ENCODE assay signal across 8 cellular contexts in genomic region chr7:128904381-128905197, GRCh38. TPM values are rescaled to one million over a fixed set of nuclear protein-coding genes. Genes with fewer than 3 reads are reported as not detected.
DNase-seq lines count a peak whose midpoint lies in the region; FAIRE-seq and TF ChIP-seq lines count a peak whose summit lies in the region.

No MANE protein-coding gene starts in this region.

- H3K56ac ChIP-seq in H1 (replicated peaks; ENCODE audit: insufficient read length, low read depth, low read length) = no peak overlapping the region

- no peak overlapping the region for H3K4ac ChIP-seq in H1 (replicated peaks; ENCODE audit: insufficient read length, low read depth, low read length)

- peaks cover 0 to 12% (median 10%) of the 10 kb centered on the region in 4 experiments; a peak in 5 of 7 replicates for H3K27me3 ChIP-seq in H1 (replicated peaks in 1 of 4; ENCODE audit: control insufficient read depth in 3 of 4, extremely low read depth in 1 of 4, insufficient read depth in 3 of 4, low read length in 3 of 4)

- peaks cover 6% of the 10 kb centered on the region for H3K4me1 Mint-ChIP-seq in mesothelial cell of epicardium

- no peak overlapping the region for H3K27ac Mint-ChIP-seq in mesothelial cell of epicardium

- no peak overlapping the region for H3K4me2 ChIP-seq in H1 (ENCODE audit: insufficient read depth in 1 of 2, low read depth in 2 of 2, low read length in 2 of 2)

- H4K8ac ChIP-seq in H1 (ENCODE audit: extremely low read depth, insufficient read depth, low read length) = peak overlapping the region; percentile 68; the same call in 1 of the 2 replicates

- H3K79me2 ChIP-seq in H1 (ENCODE audit: control insufficient read depth in 1 of 2, insufficient read depth in 2 of 2, low read length in 2 of 2) = no peaks in the 10 kb centered on the region

- peaks cover 2 to 9% (median 5%) of the 10 kb centered on the region in 4 experiments; a peak in 5 of 7 replicates for H3K4me1 ChIP-seq in H1 (replicated peaks in 1 of 4; ENCODE audit: control insufficient read depth in 3 of 4, insufficient read depth in 4 of 4, low read length in 3 of 4)

- H2BK12ac ChIP-seq in H1 (ENCODE audit: low read depth, low read length) = peak overlapping the region; percentile 29; the same call in 1 of the 2 replicates

- TF ChIP-seq EP300 in H1 (IDR thresholded peaks at IDR 0.05; ENCODE audit: borderline replicate concordance in 1 of 2, low read depth in 2 of 2, low read length in 2 of 2) = no peak

- H3K79me1 ChIP-seq in H1 (ENCODE audit: low read depth, low read length) = no peaks in the 10 kb centered on the region

- CTCF ChIA-PET in H1 (lab: Charles Lee; ENCODE audit: partially characterized antibody) = interaction anchor here (0.7 to 2.7 kb wide), 19 partner anchors 9 to 309 kb away, joined by 3 to 20 read pairs (median 3); no protein-coding TSS in a partner anchor

- 0 out of 2 replicates have a peak overlapping the region, but pooled peaks have one; percentile 11 for H3K4me3 ChIP-seq in Jurkat, Clone E6-1 (ENCODE audit: low read length)
- no peak overlapping the region for H3K4me3 ChIP-seq in H1 (ENCODE audit: extremely low read depth in 1 of 4, insufficient read depth in 2 of 4, low read depth in 3 of 4, low read length in 4 of 4)

- peaks cover 2% of the 10 kb centered on the region; the same call in 1 of the 2 replicates for H3K23me2 ChIP-seq in H1 (ENCODE audit: low read depth, low read length)

- H3K9me3 ChIP-seq in H1 (ENCODE audit: insufficient read depth in 2 of 2, low read depth in 1 of 2, low read length in 1 of 2) = peaks cover 3% of the 10 kb centered on the region in 2 experiments; a peak in 2 of 4 replicates

- no peak overlapping the region for H3K9ac ChIP-seq in H1 (replicated peaks in 1 of 4; ENCODE audit: extremely low read depth in 1 of 4, low read depth in 3 of 4, low read length in 3 of 4)

- peaks cover 17% of the 10 kb centered on the region for H3K36me3 Mint-ChIP-seq in mesothelial cell of epicardium

- H2BK15ac ChIP-seq in H1 (ENCODE audit: low read length) = no peak overlapping the region

- H2BK5ac ChIP-seq in H1 (ENCODE audit: low read depth, low read length) = no peak overlapping the region

- H3K27ac ChIP-seq in H1 (ENCODE audit: low read depth, low read length) = no peak overlapping the region

- no peak overlapping the region for H3K23ac ChIP-seq in H1 (ENCODE audit: insufficient read length)

- peaks cover 25% of the 10 kb centered on the region for H3K27me3 Mint-ChIP-seq in mesothelial cell of epicardium (ENCODE audit: low read depth)

- DNase-seq in AG08396 (ENCODE audit: low spot score) (peak; percentile 78), GF-D8 (lab: John Stamatoyannopoulos, UW) (peak; percentile 4), RPMI8226 (peak; percentile 81), H1 (ENCODE audit: low read depth in 1 of 2, low spot score in 2 of 2) (peak in 1 of 2 experiments; percentile 54), mesothelial cell of epicardium (ENCODE audit: low spot score in 2 of 2, unreplicated experiment in 2 of 2) (no peak), COLO668 (lab: John Stamatoyannopoulos, UW; ENCODE audit: unreplicated experiment) (no peak), C1 segment of cervical spinal cord (lab: John Stamatoyannopoulos, UW) (no peak)
- DNase-seq in Jurkat, Clone E6-1 (ENCODE audit: low read depth, low spot score) = peak; percentile 77

- POLR2A ChIA-PET in H1 (lab: Charles Lee; ENCODE audit: partially characterized antibody) = interaction anchor here (1.5 kb wide), 1 partner anchor 41 kb away, joined by 3 read pairs; no protein-coding TSS in a partner anchor

- TF ChIP-seq CTCF in H1 (IDR thresholded peaks at IDR 0.05; ENCODE audit: control extremely low read depth in 1 of 3, insufficient read depth in 1 of 3, low read depth in 1 of 3, low read length in 3 of 3) = peak in 2 of 3 experiments; percentile 65; a peak in 3 of 4 replicates
- TF ChIP-seq CTCF in mesothelial cell of epicardium (IDR thresholded peaks at IDR 0.05; ENCODE audit: unreplicated experiment) = peak; percentile 57

- H2BK120ac ChIP-seq in H1 (replicated peaks; ENCODE audit: low read depth, low read length) = no peak overlapping the region

- no peak overlapping the region for H2AK5ac ChIP-seq in H1 (ENCODE audit: low read depth, low read length)

- H3K14ac ChIP-seq in H1 (ENCODE audit: insufficient read length) = no peak overlapping the region

- FAIRE-seq in H1 (lab: Jason Lieb, UNC) = no peak

- peak overlapping the region; percentile 67 for H4K91ac ChIP-seq in H1 (replicated peaks; ENCODE audit: insufficient read length, low read length)

- peak overlapping the region; percentile 6; the same call in 1 of the 2 replicates for H2AFZ ChIP-seq in H1 (ENCODE audit: low read length)

- no peak overlapping the region for H4K5ac ChIP-seq in H1 (ENCODE audit: insufficient read length, low read depth, low read length)

- no peak overlapping the region for H3K18ac ChIP-seq in H1 (ENCODE audit: extremely low read depth, low read length)

- peaks cover 7% of the 10 kb centered on the region for H3K9me3 Mint-ChIP-seq in mesothelial cell of epicardium

- no peak overlapping the region for H3K4me3 Mint-ChIP-seq in mesothelial cell of epicardium

- H4K20me1 ChIP-seq in H1 (replicated peaks in 1 of 2; ENCODE audit: control insufficient read depth in 1 of 2, insufficient read depth in 2 of 2, low read length in 2 of 2) = no peaks in the 10 kb centered on the region

- TF ChIP-seq RAD21 in H1 (IDR thresholded peaks at IDR 0.05 in 1 of 2, conservative IDR thresholded peaks at IDR 0.05 in 1 of 2; ENCODE audit: low read depth in 2 of 2, low read length in 2 of 2) = peak; percentile 71

- no peak for TF ChIP-seq POLR2A in H1 (IDR thresholded peaks at IDR 0.05; ENCODE audit: control extremely low read depth in 1 of 2, low read depth in 2 of 2, low read length in 2 of 2)

- H3K36me3 ChIP-seq in H1 (ENCODE audit: control insufficient read depth in 2 of 4, insufficient read depth in 4 of 4, low read length in 3 of 4) = no peaks in the 10 kb centered on the region

- 40% methylated on average over 8 of the region's 8 CpGs; no CpG with 5 or more reads in 1 of the 2 experiments for WGBS in H1 (ENCODE audit: extremely low coverage in 1 of 2, insufficient coverage in 1 of 2, insufficient read length in 1 of 2, insufficient replicate concordance in 2 of 2, low coverage in 1 of 2, low lambda C conversion rate in 2 of 2, missing lambda C conversion rate in 1 of 2), 2 experiments

- H2BK20ac ChIP-seq in H1 (ENCODE audit: low read length) = 0 out of 2 replicates have a peak overlapping the region, but pooled peaks have one; percentile 9

TF ChIP-seq in H1, 55 proteins besides CTCF, POLR2A, EP300 and RAD21 (continues in another document):
- TF ChIP-seq SP1 (IDR thresholded peaks at IDR 0.05; ENCODE audit: low read depth, low read length) (peak; percentile 50; the same call in 1 of the 2 replicates), ATF3 (IDR thresholded peaks at IDR 0.05; ENCODE audit: insufficient read depth, low read depth, low read length) (peak; percentile 8; the same call in 1 of the 2 replicates), KDM1A (IDR thresholded peaks at IDR 0.05; ENCODE audit: borderline replicate concordance, low read length) (no peak)

RNA-seq across cellular contexts. Expression of gene KCP, which starts 5.9 kb away (rescaled TPM):
- polyA plus RNA-seq in Jurkat, Clone E6-1 (2012; ENCODE audit: insufficient read depth, insufficient read length) = 2.0 TPM
- total RNA-seq in H1 (2021; fragmentation: NEBNext Ultra II Directional; extraction: Animal tissue kit (Norgen Biotek cat#: 25700)) = 1.8 and 2.0 TPM in 2 replicates
- 1.3 and 2.1 TPM in 2 replicates for polyA plus RNA-seq in H1 (2011; rRNA removed)
- polyA plus RNA-seq in H1 (2011; cell fraction: cytosol; rRNA removed) = 1.6 TPM
- polyA plus RNA-seq in H1 (2011; cell fraction: nucleus; rRNA removed) = 8.1 TPM
- 1.1 to 2.3 TPM (median 1.6 TPM) in 4 replicates for polyA plus RNA-seq in H1 (2012, experiment 1 of 2)
- 0.51 TPM for polyA plus RNA-seq in H1 (2012, experiment 2 of 2)
- 1.8 TPM for polyA plus RNA-seq in H1 (2013, experiment 1 of 2)
- polyA plus RNA-seq in H1 (2013, experiment 2 of 2) = 1.5 TPM
- 1.1 and 1.4 TPM in 2 replicates for polyA minus RNA-seq in H1 (2011; rRNA and poly(A)+ RNA removed)
- polyA minus RNA-seq in H1 (2011; cell fraction: cytosol; rRNA and poly(A)+ RNA removed) = 0.59 TPM
- polyA minus RNA-seq in H1 (2011; cell fraction: nucleus; rRNA and poly(A)+ RNA removed) = 4.3 TPM
- 19.8 to 23.7 TPM (median 22.5 TPM) in 3 replicates for total RNA-seq in mesothelial cell of epicardium

RNA-seq across cellular contexts. Expression of gene IRF5, which starts 33.1 kb away (rescaled TPM):
- polyA plus RNA-seq in Jurkat, Clone E6-1 (2012; ENCODE audit: insufficient read depth, insufficient read length) = not detected
- total RNA-seq in H1 (2021; fragmentation: NEBNext Ultra II Directional; extraction: Animal tissue kit (Norgen Biotek cat#: 25700)) = 0.28 and 0.75 TPM in 2 replicates
- 1.1 and 1.5 TPM in 2 replicates for polyA plus RNA-seq in H1 (2011; rRNA removed)
- 1.5 TPM for polyA plus RNA-seq in H1 (2011; cell fraction: cytosol; rRNA removed)
- polyA plus RNA-seq in H1 (2011; cell fraction: nucleus; rRNA removed) = 2.5 TPM
- 0.93 to 1.4 TPM (median 1.2 TPM) in 4 replicates for polyA plus RNA-seq in H1 (2012, experiment 1 of 2)
- polyA plus RNA-seq in H1 (2012, experiment 2 of 2) = 1.7 TPM
- 0.55 TPM for polyA plus RNA-seq in H1 (2013, experiment 1 of 2)
- 0.44 TPM for polyA plus RNA-seq in H1 (2013, experiment 2 of 2)
- 0.83 and 1.8 TPM in 2 replicates for polyA minus RNA-seq in H1 (2011; rRNA and poly(A)+ RNA removed)
- 1.2 TPM for polyA minus RNA-seq in H1 (2011; cell fraction: cytosol; rRNA and poly(A)+ RNA removed)
- polyA minus RNA-seq in H1 (2011; cell fraction: nucleus; rRNA and poly(A)+ RNA removed) = 1.1 TPM
- total RNA-seq in mesothelial cell of epicardium = 0.51 to 0.90 TPM (median 0.56 TPM) in 3 replicates

RNA-seq across cellular contexts. Expression of gene ATP6V1F, which starts 41.9 kb away (rescaled TPM):
- 388 TPM for polyA plus RNA-seq in Jurkat, Clone E6-1 (2012; ENCODE audit: insufficient read depth, insufficient read length)
- total RNA-seq in H1 (2021; fragmentation: NEBNext Ultra II Directional; extraction: Animal tissue kit (Norgen Biotek cat#: 25700)) = 104 TPM in 2 replicates
- polyA plus RNA-seq in H1 (2011; rRNA removed) = 318 and 344 TPM in 2 replicates
- 227 TPM for polyA plus RNA-seq in H1 (2011; cell fraction: cytosol; rRNA removed)
- 147 TPM for polyA plus RNA-seq in H1 (2011; cell fraction: nucleus; rRNA removed)
- 165 to 195 TPM (median 180 TPM) in 4 replicates for polyA plus RNA-seq in H1 (2012, experiment 1 of 2)
- 412 TPM for polyA plus RNA-seq in H1 (2012, experiment 2 of 2)
- polyA plus RNA-seq in H1 (2013, experiment 1 of 2) = 164 TPM
- polyA plus RNA-seq in H1 (2013, experiment 2 of 2) = 168 TPM
- polyA minus RNA-seq in H1 (2011; rRNA and poly(A)+ RNA removed) = 36.9 and 39.0 TPM in 2 replicates
- 25.6 TPM for polyA minus RNA-seq in H1 (2011; cell fraction: cytosol; rRNA and poly(A)+ RNA removed)
- polyA minus RNA-seq in H1 (2011; cell fraction: nucleus; rRNA and poly(A)+ RNA removed) = 35.3 TPM
- total RNA-seq in mesothelial cell of epicardium = 122 to 123 TPM (median 122 TPM) in 3 replicates

Comparison
In these comparisons a context has a peak if more than half of its experiments do, and no peak if none do; other contexts are left out.
1. DNase-seq: peak in AG08396 (single experiment), GF-D8 (single experiment), Jurkat, Clone E6-1 (single experiment) and RPMI8226 (single experiment); none in mesothelial cell of epicardium (0 of 2), COLO668 (single experiment) and C1 segment of cervical spinal cord (0 of 14).